Comparison of ENCODE assay signal across 14 cellular contexts in genomic region chr1:20481158-20481617, GRCh38. TPM values are rescaled to one million over a fixed set of nuclear protein-coding genes. Genes with fewer than 3 reads are reported as not detected.
DNase-seq lines count a peak whose midpoint lies in the region; ATAC-seq and TF ChIP-seq lines count a peak whose summit lies in the region.
"Had no signal": no experiment of that assay in that cellular context is flagged by ENCODE, and none has a peak within 500 bp of the region (broad histone marks: within the 10 kb centered on the region; RNA-seq: fewer than 3 reads in every experiment).

No MANE protein-coding gene starts in this region.

- H3K9ac ChIP-seq in liver (ENCODE audit: low read depth in 1 of 2, low read length in 2 of 2) = peak overlapping the region in 1 of 2 donors; percentile 17
- H3K9ac ChIP-seq: SK-N-SH had no signal

- H3K27ac ChIP-seq in liver (ENCODE audit: low read depth in 1 of 2, low read length in 2 of 2) (peak overlapping the region; percentile 77 to 86), spleen (no peak overlapping the region)
- H3K27ac ChIP-seq: ascending aorta, HL-60 had no signal

- no peaks in the 10 kb centered on the region for H3K9me3 Mint-ChIP-seq in central memory CD8-positive, alpha-beta T cell
- H3K9me3 Mint-ChIP-seq in type B pancreatic cell = no peaks in the 10 kb centered on the region

- DNase-seq in NCI-H510A (lab: John Stamatoyannopoulos, UW) (peak; percentile 29), NCI-H510A treated with DMSO at 0.1 percent for 48 hours (lab: John Stamatoyannopoulos, UW) (no peak), type B pancreatic cell (ENCODE audit: extremely low spot score, unreplicated experiment) (no peak), spleen (no peak), iPS-NIHi7 (ENCODE audit: extremely low spot score) (no peak)
- DNase-seq in central memory CD8-positive, alpha-beta T cell (ENCODE audit: low spot score in 2 of 2) = no peak
- DNase-seq: activated CD4-positive, alpha-beta T cell treated with anti-CD3 and anti-CD28 coated beads for 1 hour; activated T-cell treated with anti-CD3 and anti-CD28 coated beads, Interleukin-2, amount 50 U/mL, for 48 hours; SK-N-SH had no signal

- H3K9me3 ChIP-seq in liver (ENCODE audit: control insufficient read depth in 4 of 4, low read length in 3 of 4) (no peaks in the 10 kb centered on the region), spleen (no peaks in the 10 kb centered on the region)
- H3K9me3 ChIP-seq: ascending aorta, SK-N-SH had no signal

- H3K4me1 ChIP-seq in liver (ENCODE audit: control insufficient read depth in 4 of 4, insufficient read depth in 4 of 4, low read length in 3 of 4) (peaks cover 27 to 83% (median 64%) of the 10 kb centered on the region in 4 donors), spleen (peaks cover 11 to 47% (median 36%) of the 10 kb centered on the region in 6 donors)

- no peak for TF ChIP-seq POLR2A in spleen (IDR thresholded peaks at IDR 0.05)

- H3K36me3 Mint-ChIP-seq in central memory CD8-positive, alpha-beta T cell (ENCODE audit: insufficient read depth) = peaks cover 11% of the 10 kb centered on the region
- H3K36me3 Mint-ChIP-seq in type B pancreatic cell = no peaks in the 10 kb centered on the region

- no peaks in the 10 kb centered on the region for H3K27me3 ChIP-seq in liver (ENCODE audit: control insufficient read depth in 4 of 4, insufficient read depth in 4 of 4, low read length in 3 of 4)
- H3K27me3 ChIP-seq in spleen (replicated peaks in 1 of 7) = peaks cover 7 to 100% (median 61%) of the 10 kb centered on the region in 7 donors

- TF ChIP-seq CTCF in liver (IDR thresholded peaks at IDR 0.05; ENCODE audit: low read depth, low read length, missing input control) (no peak), type B pancreatic cell (conservative IDR thresholded peaks at IDR 0.05) (no peak), spleen (IDR thresholded peaks at IDR 0.05 in 8 of 11, conservative IDR thresholded peaks at IDR 0.05 in 3 of 11) (no peak)

- TF ChIP-seq RAD21 in liver (IDR thresholded peaks at IDR 0.05) = no peak

- 24% methylated on average over 3 of the region's 3 CpGs for WGBS in liver
- WGBS in spleen, 5 donors = 46 to 65% (median 55%) methylated on average over 2 to 3 of the region's 3 CpGs

- H3K4me3 ChIP-seq in liver (ENCODE audit: low read depth in 1 of 3, low read length in 3 of 3) (no peak overlapping the region), spleen (no peak overlapping the region)
- H3K4me3 ChIP-seq: ascending aorta had no signal

- H3K4me3 Mint-ChIP-seq in central memory CD8-positive, alpha-beta T cell = no peak overlapping the region
- H3K4me3 Mint-ChIP-seq in type B pancreatic cell = peak overlapping the region; percentile 31

- H3K36me3 ChIP-seq in liver (ENCODE audit: control insufficient read depth in 4 of 4, insufficient read depth in 3 of 4, low read depth in 1 of 4, low read length in 3 of 4) (no peaks in the 10 kb centered on the region), spleen (no peaks in the 10 kb centered on the region)
- H3K36me3 ChIP-seq: ascending aorta had no signal

- H3K27me3 Mint-ChIP-seq in central memory CD8-positive, alpha-beta T cell = peaks cover 83% of the 10 kb centered on the region
- peaks cover 67% of the 10 kb centered on the region for H3K27me3 Mint-ChIP-seq in type B pancreatic cell

- H3K4me1 Mint-ChIP-seq in central memory CD8-positive, alpha-beta T cell = peaks cover 18% of the 10 kb centered on the region
- H3K4me1 Mint-ChIP-seq in type B pancreatic cell (ENCODE audit: unreplicated experiment) = peaks cover 35% of the 10 kb centered on the region

- intact Hi-C loops in spleen (cut with DNase I; ENCODE audit: low total_unique reads) = no loop called here

- ATAC-seq in central memory CD8-positive, alpha-beta T cell (replicated peaks; ENCODE audit: extremely low read depth, poor library complexity, severe bottlenecking) = peak; percentile 19
- no peak for ATAC-seq in GM21423 (IDR thresholded peaks at IDR 0.05; ENCODE audit: unreplicated experiment)
- ATAC-seq: sciatic nerve had no signal

- H3K27ac Mint-ChIP-seq in central memory CD8-positive, alpha-beta T cell (ENCODE audit: low read depth) = no peak overlapping the region
- peak overlapping the region; percentile 82 for H3K27ac Mint-ChIP-seq in type B pancreatic cell

TF ChIP-seq in liver, 16 proteins besides CTCF, POLR2A, EP300 and RAD21:
- TF ChIP-seq EGR1 (IDR thresholded peaks at IDR 0.05; ENCODE audit: low read depth in 2 of 2) = no peak
- TF ChIP-seq FOXA2 (IDR thresholded peaks at IDR 0.05) = no peak
- no peak for TF ChIP-seq SP1 (IDR thresholded peaks at IDR 0.05)
- TF ChIP-seq HNF4A (conservative IDR thresholded peaks at IDR 0.05) = no peak
- no peak for TF ChIP-seq YY1 (IDR thresholded peaks at IDR 0.05)

RNA-seq across cellular contexts. Expression of gene CAMK2N1, which starts 4.8 kb away (rescaled TPM):
- 10 to 100 TPM; 12.3 to 13.0 TPM for total RNA-seq in liver
- 10 to 100 TPM; 14.9 to 15.1 TPM for polyA plus RNA-seq in liver
- total RNA-seq in type B pancreatic cell (ENCODE audit: low replicate concordance) = 28.9 and 43.0 TPM in 2 replicates
- 10 to 100 TPM in 5 of 7 donors, 1 to 10 TPM in 2; 6.7 to 17.2 (median 11.1) TPM for total RNA-seq in spleen
- polyA plus RNA-seq in spleen = 1 to 10 TPM; 3.6 to 4.9 (median 4.5) TPM

RNA-seq across cellular contexts. Expression of gene MUL1, which starts 26.8 kb away (rescaled TPM):
- total RNA-seq in liver (10 to 100 TPM in 1 of 2 donors, 1 to 10 TPM in 1; 9.5 to 17.1 TPM), type B pancreatic cell (ENCODE audit: low replicate concordance) (31.1 and 38.4 TPM in 2 replicates), spleen (10 to 100 TPM; 20.1 to 32.3 (median 25.0) TPM)
- polyA plus RNA-seq in liver (10 to 100 TPM; 16.6 to 19.4 TPM), spleen (1 to 10 TPM; 2.9 to 9.2 (median 7.3) TPM)

Comparison
In these comparisons a context has a peak if more than half of its experiments do, and no peak if none do; other contexts are left out.
1. H3K27ac ChIP-seq: peak in liver (2 of 2); none in spleen (0 of 8).